ENCODE assay signal across 1 cellular context in genomic region chr3:15333099-15333956, GRCh38.
TF ChIP-seq lines count a peak whose summit lies in the region.

No MANE protein-coding gene starts in this region.

TF ChIP-seq in HepG2, 621 proteins besides CTCF, POLR2A, EP300 and RAD21 (continued from another document):
- TF ChIP-seq CREM (IDR thresholded peaks at IDR 0.05) (no peak), CREM (CRISPR knock-in tag; IDR thresholded peaks at IDR 0.05) (no peak), MAFK (conservative IDR thresholded peaks at IDR 0.05 in 1 of 2, IDR thresholded peaks at IDR 0.05 in 1 of 2; ENCODE audit: low read length in 2 of 2) (peak; percentile 85 to 90), NFE2L2 (IDR thresholded peaks at IDR 0.05; ENCODE audit: low read length) (peak; percentile 86), TBL1XR1 (IDR thresholded peaks at IDR 0.05; ENCODE audit: borderline replicate concordance, low read length, partially characterized antibody) (no peak), ZNF354B (CRISPR knock-in tag; IDR thresholded peaks at IDR 0.05) (no peak), MXD3 (CRISPR knock-in tag; IDR thresholded peaks at IDR 0.05) (no peak), MLX (CRISPR knock-in tag; IDR thresholded peaks at IDR 0.05) (no peak), ZNF609 (CRISPR knock-in tag; IDR thresholded peaks at IDR 0.05; ENCODE audit: borderline replicate concordance) (no peak), ZNF121 (CRISPR knock-in tag; IDR thresholded peaks at IDR 0.05) (peak; percentile 60; the same call in 1 of the 2 replicates), SMARCE1 (IDR thresholded peaks at IDR 0.05; ENCODE audit: borderline replicate concordance) (no peak), KIAA2018 (CRISPR knock-in tag; IDR thresholded peaks at IDR 0.05; ENCODE audit: borderline replicate concordance) (no peak), ZNF180 (CRISPR knock-in tag; IDR thresholded peaks at IDR 0.05; ENCODE audit: borderline replicate concordance, low read depth) (no peak), ZBTB20 (CRISPR knock-in tag; IDR thresholded peaks at IDR 0.05; ENCODE audit: borderline replicate concordance, low read depth) (no peak), ZNF704 (CRISPR knock-in tag; IDR thresholded peaks at IDR 0.05; ENCODE audit: borderline replicate concordance) (no peak), MAFF (IDR thresholded peaks at IDR 0.05; ENCODE audit: low read depth, low read length) (peak; percentile 85), RBM39 (IDR thresholded peaks at IDR 0.05; ENCODE audit: low read depth, low read length, poor library complexity, severe bottlenecking) (no peak), ZNF614 (CRISPR knock-in tag; IDR thresholded peaks at IDR 0.05; ENCODE audit: borderline replicate concordance) (no peak), MIER2 (CRISPR knock-in tag; IDR thresholded peaks at IDR 0.05) (no peak), HOMEZ (CRISPR knock-in tag; IDR thresholded peaks at IDR 0.05; ENCODE audit: low read depth) (no peak), ATF7-NPFF (CRISPR knock-in tag; IDR thresholded peaks at IDR 0.05; ENCODE audit: low read depth) (no peak), RBAK (CRISPR knock-in tag; IDR thresholded peaks at IDR 0.05) (no peak), MED1 (CRISPR knock-in tag; IDR thresholded peaks at IDR 0.05) (no peak), SAP130 (CRISPR knock-in tag; IDR thresholded peaks at IDR 0.05; ENCODE audit: low read depth) (no peak), XBP1 (CRISPR knock-in tag; IDR thresholded peaks at IDR 0.05) (no peak), ZNF83 (CRISPR knock-in tag; IDR thresholded peaks at IDR 0.05; ENCODE audit: borderline replicate concordance) (no peak)
TF ChIP-seq in HepG2: peak in this region for 4.
